In genomic region chr1:156801409-156802121, GRCh38 we compare ENCODE assay signal across 9 cellular contexts. TPM values are rescaled to one million over a fixed set of nuclear protein-coding genes. Genes with fewer than 3 reads are reported as not detected.
DNase-seq lines count a peak whose midpoint lies in the region; ATAC-seq, FAIRE-seq and TF ChIP-seq lines count a peak whose summit lies in the region.
"Had no signal": no experiment of that assay in that cellular context is flagged by ENCODE, and none has a peak within 500 bp of the region (broad histone marks: within the 10 kb centered on the region; RNA-seq: fewer than 3 reads in every experiment).

No MANE protein-coding gene starts in this region.

- DNase-seq in CD4-positive, alpha-beta memory T cell: peak in 1 of 5 donors; percentile 31
- DNase-seq in HS-5 (ENCODE audit: low read depth) (peak; percentile 58), astrocyte (ENCODE audit: low read depth) (peak; percentile 90), mesenteric fat pad (ENCODE audit: low spot score) (peak; percentile 45), substantia nigra (lab: John Stamatoyannopoulos, UW) (no peak), GM10266 (ENCODE audit: extremely low spot score) (no peak)

- H3K27ac ChIP-seq in CD4-positive, alpha-beta memory T cell (ENCODE audit: low read depth, low read length): peak overlapping the region; percentile 14
- no peak overlapping the region for H3K27ac ChIP-seq in astrocyte (ENCODE audit: low read depth, low read length)
- H3K27ac ChIP-seq in substantia nigra (ENCODE audit: low read depth, low read length, poor library complexity, severe bottlenecking): no peak overlapping the region

- ATAC-seq in HG02973 (IDR thresholded peaks at IDR 0.05; ENCODE audit: unreplicated experiment) (no peak), GM18858 (IDR thresholded peaks at IDR 0.05; ENCODE audit: unreplicated experiment) (no peak)

- H3K4me1 ChIP-seq in CD4-positive, alpha-beta memory T cell (ENCODE audit: insufficient read depth, low read length): peaks cover 17% of the 10 kb centered on the region
- peaks cover 15% of the 10 kb centered on the region for H3K4me1 ChIP-seq in astrocyte (ENCODE audit: insufficient read depth, low read length)

- H3K27me3 ChIP-seq in CD4-positive, alpha-beta memory T cell (ENCODE audit: insufficient read depth, low read length): no peaks in the 10 kb centered on the region
- H3K27me3 ChIP-seq in astrocyte (ENCODE audit: insufficient read depth, low read length): no peaks in the 10 kb centered on the region

- peaks cover 34% of the 10 kb centered on the region for H3K36me3 ChIP-seq in CD4-positive, alpha-beta memory T cell (ENCODE audit: insufficient read depth, low read length)
- peaks cover 29% of the 10 kb centered on the region for H3K36me3 ChIP-seq in astrocyte (ENCODE audit: insufficient read depth, low read length)

- H3K9me3 ChIP-seq in CD4-positive, alpha-beta memory T cell (ENCODE audit: control insufficient read depth in 1 of 2, low read length in 2 of 2): no peaks in the 10 kb centered on the region
- H3K9me3 ChIP-seq in astrocyte (ENCODE audit: insufficient read depth, low read depth, low read length): no peaks in the 10 kb centered on the region

- peaks cover 56% of the 10 kb centered on the region for H4K20me1 ChIP-seq in astrocyte (ENCODE audit: insufficient read depth, low read length)

- CTCF ChIA-PET in CD4-positive, alpha-beta memory T cell (lab: Charles Lee; ENCODE audit: partially characterized antibody): interaction anchor here (0.6 to 17.5 kb wide), 9 partner anchors 7 to 304 kb away, joined by 3 to 344 read pairs (median 7); partner anchors contain the start of genes INSRR, NTRK1 and PEAR1

- H3K9me3 Mint-ChIP-seq in CD4-positive, alpha-beta memory T cell: peaks cover 0 to 2% (median 0%) of the 10 kb centered on the region in 8 donors
- no peaks in the 10 kb centered on the region for H3K9me3 Mint-ChIP-seq in astrocyte (ENCODE audit: unreplicated experiment)

- peak overlapping the region in 6 of 8 donors; percentile 10 to 69 (median 44) for H3K4me3 Mint-ChIP-seq in CD4-positive, alpha-beta memory T cell
- no peak overlapping the region for H3K4me3 Mint-ChIP-seq in astrocyte (ENCODE audit: unreplicated experiment)

- intact Hi-C loops in CD4-positive, alpha-beta memory T cell (cut with micrococcal nuclease): loop anchor here (1.0 kb wide), 1 partner anchor 59 kb away; the partner anchor contains the start of gene NTRK1

- H3K36me3 Mint-ChIP-seq in CD4-positive, alpha-beta memory T cell: peaks cover 15 to 44% of the 10 kb centered on the region in 2 donors
- H3K36me3 Mint-ChIP-seq in astrocyte (ENCODE audit: low read depth, unreplicated experiment): peaks cover 9% of the 10 kb centered on the region

- H3K4me2 ChIP-seq in astrocyte (ENCODE audit: low read length): peak overlapping the region; percentile 33

- no peaks in the 10 kb centered on the region for H3K27me3 Mint-ChIP-seq in CD4-positive, alpha-beta memory T cell
- H3K27me3 Mint-ChIP-seq in astrocyte (ENCODE audit: low read depth, unreplicated experiment): no peaks in the 10 kb centered on the region

- H3K27ac Mint-ChIP-seq in CD4-positive, alpha-beta memory T cell: peak overlapping the region; percentile 65 to 95 (median 88)
- no peak overlapping the region for H3K27ac Mint-ChIP-seq in astrocyte (ENCODE audit: unreplicated experiment)

- peaks cover 22 to 63% (median 33%) of the 10 kb centered on the region in 4 donors for H3K4me1 Mint-ChIP-seq in CD4-positive, alpha-beta memory T cell
- H3K4me1 Mint-ChIP-seq in astrocyte (ENCODE audit: low read depth, unreplicated experiment): peaks cover 28% of the 10 kb centered on the region

- no peak overlapping the region for H3K9ac ChIP-seq in astrocyte (ENCODE audit: low read length)

- no peak for TF ChIP-seq CTCF in astrocyte (IDR thresholded peaks at IDR 0.05; ENCODE audit: insufficient read depth, low read depth, low read length)
- no peak for TF ChIP-seq CTCF in GM10266 (IDR thresholded peaks at IDR 0.05; ENCODE audit: control insufficient read depth, insufficient read depth, low read depth, missing control alignments)

- H3K79me2 ChIP-seq in astrocyte (ENCODE audit: insufficient read depth, low read length): no peaks in the 10 kb centered on the region

- POLR2A ChIA-PET in CD4-positive, alpha-beta memory T cell (lab: Charles Lee; ENCODE audit: partially characterized antibody): interaction anchor here (0.9 to 8.2 kb wide), 9 partner anchors 9 to 95 kb away, joined by 3 to 66 read pairs (median 4); partner anchors contain the start of genes INSRR, METTL25B, NTRK1 and SH2D2A

- no peak for FAIRE-seq in astrocyte (lab: Jason Lieb, UNC)

- H2AFZ ChIP-seq in astrocyte (ENCODE audit: low read depth, low read length): no peak overlapping the region

- H3K4me3 ChIP-seq in CD4-positive, alpha-beta memory T cell (ENCODE audit: low read length in 2 of 2): no peak overlapping the region
- no peak overlapping the region for H3K4me3 ChIP-seq in astrocyte (ENCODE audit: insufficient read depth, low read depth, low read length)
- H3K4me3 ChIP-seq: lung had no signal

RNA-seq across cellular contexts. Expression of gene SH2D2A, which starts 15.1 kb away (rescaled TPM):
- 10 to 100 TPM; 55.1 to 63.6 TPM for total RNA-seq in CD4-positive, alpha-beta memory T cell
- polyA plus RNA-seq in CD4-positive, alpha-beta memory T cell: 10 to 100 TPM; 29.1 to 53.9 TPM
- 0.89 and 1.1 TPM in 2 replicates for total RNA-seq in astrocyte
- total RNA-seq in mesenteric fat pad: 4.7 TPM

RNA-seq across cellular contexts. Expression of gene PRCC, which starts 34.2 kb away (rescaled TPM):
- 10 to 100 TPM; 60.9 to 61.3 TPM for total RNA-seq in CD4-positive, alpha-beta memory T cell
- 10 to 100 TPM; 32.8 to 52.7 TPM for polyA plus RNA-seq in CD4-positive, alpha-beta memory T cell
- total RNA-seq in astrocyte (75.5 and 78.3 TPM in 2 replicates), mesenteric fat pad (64.4 TPM)

RNA-seq across cellular contexts. Expression of gene HDGF, which starts 50.1 kb away (rescaled TPM):
- total RNA-seq in CD4-positive, alpha-beta memory T cell: 10 to 100 TPM; 93.3 to 97.0 TPM
- 10 to 100 TPM; 23.8 to 49.3 TPM for polyA plus RNA-seq in CD4-positive, alpha-beta memory T cell
- total RNA-seq in astrocyte (179 and 190 TPM in 2 replicates), mesenteric fat pad (154 TPM)

RNA-seq across cellular contexts. Expression of gene INSRR, which starts 57.4 kb away (rescaled TPM):
- total RNA-seq in CD4-positive, alpha-beta memory T cell: under 1 TPM in 1 of 2 experiments, not detected in 1; 0.06 TPM
- polyA plus RNA-seq in CD4-positive, alpha-beta memory T cell: not detected
- total RNA-seq in astrocyte (0.05 TPM in 1 of 2 replicates, not detected in the other), mesenteric fat pad (0.10 TPM)
- total RNA-seq: lung had no signal
- polyA plus RNA-seq: lung had no signal

RNA-seq across cellular contexts. Expression of gene NTRK1, which starts 59.1 kb away (rescaled TPM):
- under 1 TPM in 1 of 2 experiments, not detected in 1; 0.23 TPM for total RNA-seq in CD4-positive, alpha-beta memory T cell
- not detected for polyA plus RNA-seq in CD4-positive, alpha-beta memory T cell
- 0.10 and 0.27 TPM in 2 replicates for total RNA-seq in astrocyte
- total RNA-seq in mesenteric fat pad: 1.8 TPM

Comparison
In these comparisons a context has a peak if more than half of its experiments do, and no peak if none do; other contexts are left out.
1. DNase-seq: peak in HS-5 (single experiment), astrocyte (single experiment) and mesenteric fat pad (single experiment); none in substantia nigra (0 of 49) and GM10266 (single experiment).